Comparison of ENCODE assay signal across 1 cellular context in the genomic region with DNA sequence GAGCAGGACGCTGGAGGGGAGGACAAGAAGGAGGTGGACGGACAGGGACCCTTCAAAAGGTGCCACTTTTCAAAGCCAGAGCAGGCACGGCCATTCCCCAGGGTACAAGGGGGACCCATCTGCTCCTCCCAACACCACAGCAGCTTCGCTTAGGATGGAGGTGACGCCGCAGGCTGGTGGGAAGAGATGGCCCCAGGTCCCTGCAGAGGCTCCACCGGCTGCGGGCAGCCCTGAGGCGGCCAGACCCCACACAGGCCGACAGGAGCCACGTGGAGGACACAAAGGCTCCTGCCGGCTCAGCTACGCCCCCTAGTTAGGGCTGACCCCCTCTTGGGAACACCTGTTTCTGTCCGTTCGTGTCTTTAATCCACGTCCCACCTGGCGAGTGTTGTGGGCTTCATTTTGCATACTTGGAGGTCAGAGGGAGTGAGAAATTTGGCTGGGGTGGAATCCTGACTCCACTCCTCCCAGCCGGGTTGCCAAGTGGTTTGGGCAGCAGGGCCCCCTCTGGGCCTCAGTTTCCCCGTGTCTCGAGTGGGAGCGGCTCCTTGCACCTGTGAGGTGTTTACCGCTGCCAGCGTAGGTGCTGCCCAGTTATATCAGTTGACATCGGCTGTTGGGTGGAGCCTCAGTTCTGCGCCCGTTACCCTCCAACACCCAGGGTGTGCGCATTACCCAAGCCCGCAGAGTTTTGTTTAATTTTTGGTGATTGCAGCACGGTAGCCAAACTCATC.
A peak's percentile ranks its signal among the peaks of the same experiment; 100 is the strongest.
TF ChIP-seq lines count a peak whose summit lies in the region.

No MANE protein-coding gene starts in this region.

TF ChIP-seq in H1, 55 proteins besides CTCF, POLR2A, EP300 and RAD21:
- TF ChIP-seq RFX5 (IDR thresholded peaks at IDR 0.05; ENCODE audit: borderline replicate concordance, low read depth, low read length): no peak
- no peak for TF ChIP-seq SP4 (IDR thresholded peaks at IDR 0.05; ENCODE audit: low read length)
- TF ChIP-seq SP1 (IDR thresholded peaks at IDR 0.05; ENCODE audit: low read depth, low read length): no peak
- TF ChIP-seq RBBP5 (IDR thresholded peaks at IDR 0.05; ENCODE audit: borderline replicate concordance, low read depth, low read length): no peak
- TF ChIP-seq NANOG (IDR thresholded peaks at IDR 0.05; ENCODE audit: insufficient read depth, low read depth, low read length, poor library complexity, severe bottlenecking): no peak
- no peak for TF ChIP-seq JUN (IDR thresholded peaks at IDR 0.05; ENCODE audit: low read depth, low read length)
- TF ChIP-seq GTF2F1 (IDR thresholded peaks at IDR 0.05; ENCODE audit: borderline replicate concordance, low read depth, low read length): no peak
- no peak for TF ChIP-seq YY1 (IDR thresholded peaks at IDR 0.05; ENCODE audit: low read depth, low read length)
- TF ChIP-seq CEBPB (IDR thresholded peaks at IDR 0.05; ENCODE audit: low read depth, low read length): no peak
- TF ChIP-seq, protein P1, sequence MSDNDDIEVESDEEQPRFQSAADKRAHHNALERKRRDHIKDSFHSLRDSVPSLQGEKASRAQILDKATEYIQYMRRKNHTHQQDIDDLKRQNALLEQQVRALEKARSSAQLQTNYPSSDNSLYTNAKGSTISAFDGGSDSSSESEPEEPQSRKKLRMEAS (IDR thresholded peaks at IDR 0.05): peak; percentile 76
- TF ChIP-seq, protein P2, sequence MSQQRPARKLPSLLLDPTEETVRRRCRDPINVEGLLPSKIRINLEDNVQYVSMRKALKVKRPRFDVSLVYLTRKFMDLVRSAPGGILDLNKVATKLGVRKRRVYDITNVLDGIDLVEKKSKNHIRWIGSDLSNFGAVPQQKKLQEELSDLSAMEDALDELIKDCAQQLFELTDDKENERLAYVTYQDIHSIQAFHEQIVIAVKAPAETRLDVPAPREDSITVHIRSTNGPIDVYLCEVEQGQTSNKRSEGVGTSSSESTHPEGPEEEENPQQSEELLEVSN (IDR thresholded peaks at IDR 0.05): 0 out of 2 replicates have a peak, but pooled peaks have one; percentile 32
- TF ChIP-seq CBX8 (IDR thresholded peaks at IDR 0.05; ENCODE audit: borderline replicate concordance, low read depth, low read length): no peak
- no peak for TF ChIP-seq BRCA1 (IDR thresholded peaks at IDR 0.05; ENCODE audit: low read depth, low read length)
